ENCODE assay signal across 6 cellular contexts in genomic region chr11:89872588-89872987, GRCh38. TPM values are rescaled to one million over a fixed set of nuclear protein-coding genes. Genes with fewer than 3 reads are reported as not detected.
"Had no signal": no experiment of that assay in that cellular context is flagged by ENCODE, and none has a peak within 500 bp of the region (broad histone marks: within the 10 kb centered on the region; RNA-seq: fewer than 3 reads in every experiment).

No MANE protein-coding gene starts in this region.

RNA-seq across cellular contexts. Expression of gene TRIM64B, which starts 5.7 kb away (rescaled TPM):
- total RNA-seq: GM23248, H4, H7, HT-29, IMR-90, K562 had no signal
- polyA plus RNA-seq: GM23248, IMR-90, K562 had no signal

RNA-seq across cellular contexts. Expression of gene TRIM49D1, which starts 49.5 kb away (rescaled TPM):
- total RNA-seq: GM23248, H4, H7, HT-29, IMR-90, K562 had no signal
- polyA plus RNA-seq: GM23248, IMR-90 had no signal

RNA-seq across cellular contexts. Expression of gene TRIM49D2, which starts 51.3 kb away (rescaled TPM):
- total RNA-seq: GM23248, H4, H7, HT-29, IMR-90, K562 had no signal
- polyA plus RNA-seq: GM23248, IMR-90, K562 had no signal
